In the genomic region with DNA sequence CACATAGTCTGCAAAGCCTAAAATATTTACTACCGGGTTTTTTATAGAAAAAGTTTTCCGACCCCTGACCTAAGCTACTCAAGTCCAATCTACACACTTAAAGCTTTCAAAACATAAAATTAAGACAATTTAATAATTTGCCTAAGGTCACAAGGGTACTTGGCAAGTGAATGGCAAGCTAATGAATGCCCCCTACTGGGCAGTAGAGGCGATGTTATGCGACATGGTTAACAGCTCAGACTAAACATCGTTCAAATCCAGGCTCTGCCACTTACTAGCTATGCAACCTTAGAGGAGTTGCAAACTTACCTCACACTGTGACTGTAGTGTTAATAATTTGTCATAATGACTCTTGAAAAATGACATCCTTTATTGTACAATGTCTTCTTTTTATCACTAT, we compare ENCODE assay signal across 10 cellular contexts.
A peak's percentile ranks its signal among the peaks of the same experiment; 100 is the strongest.
DNase-seq lines count a peak whose midpoint lies in the region; ATAC-seq and TF ChIP-seq lines count a peak whose summit lies in the region.
"Had no signal": no experiment of that assay in that cellular context is flagged by ENCODE, and none has a peak within 500 bp of the region (broad histone marks: within the 10 kb centered on the region; RNA-seq: fewer than 3 reads in every experiment).

No MANE protein-coding gene starts in this region.

- H3K27me3 Mint-ChIP-seq in activated CD8-positive, alpha-beta T cell treated with anti-CD3 and anti-CD28 coated beads for 36 hours, result peaks cover 1% of the 10 kb centered on the region
- H3K27me3 Mint-ChIP-seq: B cell had no signal

- no peaks in the 10 kb centered on the region for H3K9me3 ChIP-seq in sigmoid colon

- 59 to 64% methylated on average over 5 of the region's 5 CpGs for WGBS in sigmoid colon, 2 donors

- peak; percentile 6 for DNase-seq in NCI-H2107 treated with DMSO at 0.1 percent for 48 hours (lab: John Stamatoyannopoulos, UW; ENCODE audit: unreplicated experiment)
- no peak for DNase-seq in NCI-H2107 (lab: John Stamatoyannopoulos, UW)
- peak; percentile 19 to 66 (median 31) for DNase-seq in NCI-H1417 (lab: John Stamatoyannopoulos, UW)
- peak; percentile 36 for DNase-seq in activated CD8-positive, alpha-beta T cell treated with anti-CD3 and anti-CD28 coated beads for 36 hours
- peak; percentile 54 for DNase-seq in iPS-NIHi11 (ENCODE audit: low spot score)
- DNase-seq in sigmoid colon, result no peak
- DNase-seq in A172 (ENCODE audit: low spot score), result no peak
- no peak for DNase-seq in effector CD8-positive, alpha-beta T cell (lab: John Stamatoyannopoulos, UW)

- H3K9me3 Mint-ChIP-seq in activated CD8-positive, alpha-beta T cell treated with anti-CD3 and anti-CD28 coated beads for 36 hours, result peaks cover 3% of the 10 kb centered on the region

- H3K27ac Mint-ChIP-seq in activated CD8-positive, alpha-beta T cell treated with anti-CD3 and anti-CD28 coated beads for 36 hours, result no peak overlapping the region
- H3K27ac Mint-ChIP-seq: B cell had no signal

- no peak for TF ChIP-seq POLR2A in sigmoid colon (IDR thresholded peaks at IDR 0.05)

- H3K4me3 Mint-ChIP-seq in activated CD8-positive, alpha-beta T cell treated with anti-CD3 and anti-CD28 coated beads for 36 hours, result no peak overlapping the region
- H3K4me3 Mint-ChIP-seq: B cell had no signal

- H3K27me3 ChIP-seq in sigmoid colon, result no peaks in the 10 kb centered on the region

- no peak for ATAC-seq in activated CD8-positive, alpha-beta T cell treated with anti-CD3 and anti-CD28 coated beads for 36 hours

- TF ChIP-seq EP300 in sigmoid colon (IDR thresholded peaks at IDR 0.05), result no peak

- H3K4me1 ChIP-seq in sigmoid colon, result peaks cover 0 to 6% (median 2%) of the 10 kb centered on the region in 4 donors

- H3K4me3 ChIP-seq in sigmoid colon, result no peak overlapping the region
- H3K4me3 ChIP-seq: skin epidermis had no signal

- intact Hi-C loops in activated CD8-positive, alpha-beta T cell treated with anti-CD3 and anti-CD28 coated beads for 36 hours (cut with micrococcal nuclease), result no loop called here
- intact Hi-C loops in sigmoid colon (cut with DNase I), result no loop called here

- no peaks in the 10 kb centered on the region for H3K36me3 Mint-ChIP-seq in activated CD8-positive, alpha-beta T cell treated with anti-CD3 and anti-CD28 coated beads for 36 hours (ENCODE audit: low read depth)

- H3K4me1 Mint-ChIP-seq in activated CD8-positive, alpha-beta T cell treated with anti-CD3 and anti-CD28 coated beads for 36 hours (ENCODE audit: low read depth), result no peaks in the 10 kb centered on the region
- H3K4me1 Mint-ChIP-seq: B cell had no signal

- CTCF ChIA-PET in activated CD8-positive, alpha-beta T cell treated with anti-CD3 and anti-CD28 coated beads for 36 hours (lab: Charles Lee), result interaction anchor here (0.6 to 2.7 kb wide), 8 partner anchors 10 to 793 kb away, joined by 3 to 9 read pairs (median 3); no protein-coding TSS in a partner anchor

- TF ChIP-seq CTCF in activated CD8-positive, alpha-beta T cell treated with anti-CD3 and anti-CD28 coated beads for 36 hours (IDR thresholded peaks at IDR 0.05), result no peak
- peak in 1 of 4 experiments; percentile 21 for TF ChIP-seq CTCF in sigmoid colon (IDR thresholded peaks at IDR 0.05)

- POLR2A ChIA-PET in activated CD8-positive, alpha-beta T cell treated with anti-CD3 and anti-CD28 coated beads for 36 hours (lab: Charles Lee), result no interaction called here

- no peak overlapping the region for H3K27ac ChIP-seq in sigmoid colon
- H3K27ac ChIP-seq: skin epidermis had no signal

- H3K36me3 ChIP-seq in sigmoid colon, result no peaks in the 10 kb centered on the region

Comparison
In these comparisons a context has a peak if more than half of its experiments do, and no peak if none do; other contexts are left out.
1. DNase-seq: peak in NCI-H2107 treated with DMSO at 0.1 percent for 48 hours (single experiment), NCI-H1417 (3 of 3), activated CD8-positive, alpha-beta T cell treated with anti-CD3 and anti-CD28 coated beads for 36 hours (single experiment) and iPS-NIHi11 (single experiment); none in NCI-H2107 (single experiment), sigmoid colon (single experiment), A172 (single experiment) and effector CD8-positive, alpha-beta T cell (single experiment).